8 cellular contexts compared by ENCODE assay signal in the genomic region with DNA sequence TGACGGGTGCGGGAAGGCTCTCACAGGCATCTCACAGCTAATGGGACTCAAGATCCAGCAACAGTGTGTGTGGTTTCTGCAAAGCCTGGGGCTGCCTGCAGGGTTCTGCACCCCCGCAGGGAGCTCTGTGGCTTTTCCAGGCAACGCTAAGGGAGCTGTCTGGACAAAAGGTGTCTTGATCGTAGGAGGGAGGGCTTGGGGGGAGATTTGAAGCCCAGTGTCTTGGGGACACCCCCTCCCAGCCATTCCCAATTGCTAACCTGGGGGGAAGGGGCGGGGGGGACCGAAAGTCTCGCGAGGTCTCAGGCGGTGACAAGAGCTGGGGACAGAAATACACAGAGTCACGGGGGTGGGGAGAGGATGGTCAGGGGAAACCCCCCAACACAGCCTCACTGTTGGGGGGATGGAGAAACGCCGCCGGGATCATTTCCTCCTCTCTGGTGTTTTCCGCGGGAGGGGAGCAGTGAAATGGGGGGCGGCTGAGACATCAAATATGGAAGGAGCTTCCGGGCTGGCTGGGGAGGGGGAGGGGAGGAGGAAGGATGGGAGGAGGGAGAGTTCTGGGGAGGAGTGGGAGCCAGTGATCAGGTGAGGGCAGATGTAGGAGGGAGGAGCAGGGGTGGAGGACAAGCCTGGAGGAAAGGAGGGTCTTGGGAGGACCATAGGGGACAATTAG.
A peak's percentile ranks its signal among the peaks of the same experiment; 100 is the strongest.
DNase-seq lines count a peak whose midpoint lies in the region; ATAC-seq and TF ChIP-seq lines count a peak whose summit lies in the region.

No MANE protein-coding gene starts in this region.

- H3K27ac ChIP-seq in HUES48 (ENCODE audit: low read depth, low read length): peak overlapping the region; percentile 87
- no peak overlapping the region for H3K27ac ChIP-seq in VCaP

- ATAC-seq in HG02678 (IDR thresholded peaks at IDR 0.05; ENCODE audit: unreplicated experiment) (no peak), GM18907 (IDR thresholded peaks at IDR 0.05; ENCODE audit: unreplicated experiment) (no peak), HG03469 (IDR thresholded peaks at IDR 0.05; ENCODE audit: unreplicated experiment) (no peak)

- TF ChIP-seq CTCF in VCaP (conservative IDR thresholded peaks at IDR 0.05) (0 out of 2 replicates have a peak, but pooled peaks have one; percentile 12), foreskin fibroblast (IDR thresholded peaks at IDR 0.05; ENCODE audit: low read depth, low read length) (no peak)

- DNase-seq in EH (ENCODE audit: low read depth) (peak; percentile 2), left kidney (ENCODE audit: low read depth, low spot score) (peak; percentile 69), foreskin fibroblast (no peak)

- H3K9me3 ChIP-seq in HUES48 (ENCODE audit: control insufficient read depth, insufficient read depth, low read length): no peaks in the 10 kb centered on the region

- H3K36me3 ChIP-seq in HUES48 (ENCODE audit: control insufficient read depth, insufficient read depth, low read length): no peaks in the 10 kb centered on the region

- no peak overlapping the region for H3K9ac ChIP-seq in HUES48 (ENCODE audit: low read depth, low read length)

- no peaks in the 10 kb centered on the region for H3K27me3 ChIP-seq in HUES48 (ENCODE audit: control insufficient read depth, insufficient read depth, low read length)

- H3K4me1 ChIP-seq in HUES48 (ENCODE audit: control insufficient read depth, insufficient read depth, low read length): peaks cover 5% of the 10 kb centered on the region

- H3K4me3 ChIP-seq in HUES48 (ENCODE audit: low read depth, low read length) (peak overlapping the region; percentile 52), foreskin fibroblast (ENCODE audit: low read depth in 1 of 2, low read length in 2 of 2) (no peak overlapping the region)

Comparison
In these comparisons a context has a peak if more than half of its experiments do, and no peak if none do; other contexts are left out.
1. DNase-seq: peak in EH (single experiment) and left kidney (single experiment); none in foreskin fibroblast (0 of 2).